ENCODE assay signal across 8 cellular contexts in genomic region chr16:75109732-75110243, GRCh38.
DNase-seq lines count a peak whose midpoint lies in the region; ATAC-seq and TF ChIP-seq lines count a peak whose summit lies in the region.

No MANE protein-coding gene starts in this region.

- no peaks in the 10 kb centered on the region for H3K9me3 ChIP-seq in NT2/D1 (ENCODE audit: insufficient read depth, low read length)

- peak; percentile 33 for TF ChIP-seq CTCF in GM12874 (IDR thresholded peaks at IDR 0.05; ENCODE audit: insufficient read depth, low read depth, low read length)
- TF ChIP-seq CTCF in nephron progenitor cell (IDR thresholded peaks at IDR 0.05), result no peak
- no peak for TF ChIP-seq CTCF in foreskin fibroblast (IDR thresholded peaks at IDR 0.05; ENCODE audit: low read depth, low read length)

- H3K27ac Mint-ChIP-seq in dendritic cell treated with granulocyte-macrophage colony-stimulating factor and Interleukin-4, amounts not matched to agents 40 ng/mL and 50 ng/mL, for 4 days, result peak overlapping the region; percentile 80
- H3K27ac Mint-ChIP-seq in nephron progenitor cell, result peak overlapping the region; percentile 88

- H3K27me3 ChIP-seq in NT2/D1 (ENCODE audit: insufficient read depth, insufficient read length), result no peaks in the 10 kb centered on the region

- H3K9ac ChIP-seq in NT2/D1 (ENCODE audit: insufficient read length, low read depth), result peak overlapping the region; percentile 23

- peaks cover 39% of the 10 kb centered on the region for H3K36me3 Mint-ChIP-seq in dendritic cell treated with granulocyte-macrophage colony-stimulating factor and Interleukin-4, amounts not matched to agents 40 ng/mL and 50 ng/mL, for 4 days (ENCODE audit: low read depth)
- H3K36me3 Mint-ChIP-seq in nephron progenitor cell (ENCODE audit: low read depth), result peaks cover under 1% of the 10 kb centered on the region

- H3K4me1 Mint-ChIP-seq in dendritic cell treated with granulocyte-macrophage colony-stimulating factor and Interleukin-4, amounts not matched to agents 40 ng/mL and 50 ng/mL, for 4 days (ENCODE audit: low read depth), result peaks cover 86% of the 10 kb centered on the region
- peaks cover 77% of the 10 kb centered on the region for H3K4me1 Mint-ChIP-seq in nephron progenitor cell

- H3K4me3 ChIP-seq in NT2/D1 (ENCODE audit: insufficient read length, low read depth), result no peak overlapping the region
- no peak overlapping the region for H3K4me3 ChIP-seq in foreskin fibroblast (ENCODE audit: low read depth in 1 of 2, low read length in 2 of 2)

- no peak overlapping the region for H3K4me3 Mint-ChIP-seq in dendritic cell treated with granulocyte-macrophage colony-stimulating factor and Interleukin-4, amounts not matched to agents 40 ng/mL and 50 ng/mL, for 4 days
- no peak overlapping the region for H3K4me3 Mint-ChIP-seq in nephron progenitor cell

- DNase-seq in NT2/D1 (ENCODE audit: low read depth, low spot score) (no peak), nephron progenitor cell (no peak), foreskin fibroblast (no peak)
- DNase-seq in stimulated activated CD4-positive, alpha-beta T cell treated with anti-CD3 and anti-CD28 coated beads, Interleukin-2, amount 100 ng/mL, for 24 hours, result no peak
- DNase-seq in stimulated activated CD4-positive, alpha-beta T cell treated with anti-CD3 and anti-CD28 coated beads, Interleukin-4, amount 100 ng/mL, for 24 hours, result no peak

- peaks cover 32% of the 10 kb centered on the region for H3K27me3 Mint-ChIP-seq in dendritic cell treated with granulocyte-macrophage colony-stimulating factor and Interleukin-4, amounts not matched to agents 40 ng/mL and 50 ng/mL, for 4 days
- no peaks in the 10 kb centered on the region for H3K27me3 Mint-ChIP-seq in nephron progenitor cell (ENCODE audit: low read depth, poor library complexity)

- peaks cover 20% of the 10 kb centered on the region for H3K36me3 ChIP-seq in NT2/D1 (ENCODE audit: insufficient read depth, insufficient read length, low read length)

- no peak for ATAC-seq in HG03175 (IDR thresholded peaks at IDR 0.05; ENCODE audit: unreplicated experiment)

- no peaks in the 10 kb centered on the region for H3K9me3 Mint-ChIP-seq in dendritic cell treated with granulocyte-macrophage colony-stimulating factor and Interleukin-4, amounts not matched to agents 40 ng/mL and 50 ng/mL, for 4 days
- H3K9me3 Mint-ChIP-seq in nephron progenitor cell, result no peaks in the 10 kb centered on the region

- intact Hi-C loops in dendritic cell treated with granulocyte-macrophage colony-stimulating factor and Interleukin-4, amounts not matched to agents 40 ng/mL and 50 ng/mL, for 4 days (cut with micrococcal nuclease), result loop anchor here (5.0 kb wide), 1 partner anchor 297 kb away; no protein-coding TSS in a partner anchor

- peaks cover 47% of the 10 kb centered on the region for H3K4me1 ChIP-seq in NT2/D1 (ENCODE audit: insufficient read depth, insufficient read length)
